ENCODE assay signal across 1 cellular context in the genomic region with DNA sequence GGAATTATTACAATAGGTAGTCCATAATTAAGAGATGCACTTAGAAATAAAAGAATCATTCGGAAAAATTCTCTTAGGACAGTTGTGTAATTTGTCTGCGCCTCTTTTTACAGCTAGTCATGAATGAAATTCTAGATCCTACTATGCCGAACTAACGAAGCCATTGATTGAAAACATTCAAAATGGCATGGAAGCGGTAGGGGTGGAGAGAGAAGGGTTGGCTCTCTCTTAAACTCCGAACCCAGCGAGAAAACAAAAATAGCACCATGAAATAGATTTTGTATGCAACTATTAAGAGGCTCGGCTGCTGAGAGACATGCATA.
TF ChIP-seq lines count a peak whose summit lies in the region.

No MANE protein-coding gene starts in this region.

TF ChIP-seq in IMR-90, 13 proteins besides CTCF, POLR2A, EP300 and RAD21:
- TF ChIP-seq, protein P1, sequence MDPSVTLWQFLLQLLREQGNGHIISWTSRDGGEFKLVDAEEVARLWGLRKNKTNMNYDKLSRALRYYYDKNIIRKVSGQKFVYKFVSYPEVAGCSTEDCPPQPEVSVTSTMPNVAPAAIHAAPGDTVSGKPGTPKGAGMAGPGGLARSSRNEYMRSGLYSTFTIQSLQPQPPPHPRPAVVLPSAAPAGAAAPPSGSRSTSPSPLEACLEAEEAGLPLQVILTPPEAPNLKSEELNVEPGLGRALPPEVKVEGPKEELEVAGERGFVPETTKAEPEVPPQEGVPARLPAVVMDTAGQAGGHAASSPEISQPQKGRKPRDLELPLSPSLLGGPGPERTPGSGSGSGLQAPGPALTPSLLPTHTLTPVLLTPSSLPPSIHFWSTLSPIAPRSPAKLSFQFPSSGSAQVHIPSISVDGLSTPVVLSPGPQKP (IDR thresholded peaks at IDR 0.05; ENCODE audit: borderline replicate concordance, low read depth, low read length), result no peak
- TF ChIP-seq NFE2L2 (IDR thresholded peaks at IDR 0.05; ENCODE audit: low read depth, low read length), result no peak
- no peak for TF ChIP-seq MAZ (IDR thresholded peaks at IDR 0.05; ENCODE audit: borderline replicate concordance, low read depth, low read length)
- TF ChIP-seq RFX5 (IDR thresholded peaks at IDR 0.05; ENCODE audit: low read depth, low read length), result no peak
- TF ChIP-seq SMC3 (IDR thresholded peaks at IDR 0.05; ENCODE audit: low read depth, low read length), result no peak
- no peak for TF ChIP-seq MAFK (IDR thresholded peaks at IDR 0.05; ENCODE audit: low read depth, low read length)
- TF ChIP-seq CEBPB (IDR thresholded peaks at IDR 0.05; ENCODE audit: low read depth, low read length), result no peak
- TF ChIP-seq FOS (IDR thresholded peaks at IDR 0.05; ENCODE audit: low read depth, low read length), result no peak
- TF ChIP-seq, protein P2, sequence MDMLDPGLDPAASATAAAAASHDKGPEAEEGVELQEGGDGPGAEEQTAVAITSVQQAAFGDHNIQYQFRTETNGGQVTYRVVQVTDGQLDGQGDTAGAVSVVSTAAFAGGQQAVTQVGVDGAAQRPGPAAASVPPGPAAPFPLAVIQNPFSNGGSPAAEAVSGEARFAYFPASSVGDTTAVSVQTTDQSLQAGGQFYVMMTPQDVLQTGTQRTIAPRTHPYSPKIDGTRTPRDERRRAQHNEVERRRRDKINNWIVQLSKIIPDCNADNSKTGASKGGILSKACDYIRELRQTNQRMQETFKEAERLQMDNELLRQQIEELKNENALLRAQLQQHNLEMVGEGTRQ (IDR thresholded peaks at IDR 0.05; ENCODE audit: low read depth, low read length), result no peak
- no peak for TF ChIP-seq RCOR1 (IDR thresholded peaks at IDR 0.05; ENCODE audit: insufficient replicate concordance, low read length)
